ENCODE assay signal across 26 cellular contexts in genomic region chr1:112894010-112894292, GRCh38.
"Had no signal": no experiment of that assay in that cellular context is flagged by ENCODE, and none has a peak within 500 bp of the region (broad histone marks: within the 10 kb centered on the region; RNA-seq: fewer than 3 reads in every experiment).

No MANE protein-coding gene starts in this region.

- H3K4me1 ChIP-seq: colonic mucosa, esophagus muscularis mucosa, foreskin keratinocyte, gastrocnemius medialis, gastroesophageal sphincter, heart left ventricle, heart right ventricle had no signal

- H3K27ac ChIP-seq: colonic mucosa, coronary artery, dorsolateral prefrontal cortex, epithelial cell of prostate, esophagus muscularis mucosa, esophagus squamous epithelium, foreskin keratinocyte, gastrocnemius medialis, gastroesophageal sphincter, heart left ventricle, heart right ventricle had no signal

- H3K27me3 Mint-ChIP-seq: dendritic cell treated with granulocyte-macrophage colony-stimulating factor and Interleukin-4, amounts not matched to agents 40 ng/mL and 50 ng/mL, for 4 days; effector memory CD8-positive, alpha-beta T cell had no signal

- H3K27ac Mint-ChIP-seq: dendritic cell treated with granulocyte-macrophage colony-stimulating factor and Interleukin-4, amounts not matched to agents 40 ng/mL and 50 ng/mL, for 4 days; effector memory CD8-positive, alpha-beta T cell had no signal

- H3K27me3 ChIP-seq: colonic mucosa, dorsolateral prefrontal cortex, esophagus muscularis mucosa, esophagus squamous epithelium, foreskin keratinocyte, gastrocnemius medialis, gastroesophageal sphincter, heart left ventricle, heart right ventricle had no signal

- H3K4me3 Mint-ChIP-seq: dendritic cell treated with granulocyte-macrophage colony-stimulating factor and Interleukin-4, amounts not matched to agents 40 ng/mL and 50 ng/mL, for 4 days; effector memory CD8-positive, alpha-beta T cell had no signal

- H3K9me3 ChIP-seq: colonic mucosa, gastrocnemius medialis had no signal

- H3K36me3 ChIP-seq: colonic mucosa, esophagus muscularis mucosa, esophagus squamous epithelium, gastrocnemius medialis, gastroesophageal sphincter, heart left ventricle, heart right ventricle had no signal

- FAIRE-seq: colon, endometrium, endothelial cell of umbilical vein, frontal cortex had no signal

- H3K4me3 ChIP-seq: colonic mucosa, coronary artery, dorsolateral prefrontal cortex, esophagus muscularis mucosa, esophagus squamous epithelium, gastrocnemius medialis, gastroesophageal sphincter, heart left ventricle, heart right ventricle had no signal

- ATAC-seq: effector memory CD8-positive, alpha-beta T cell; esophagus mucosa; foreskin keratinocyte; gastrocnemius medialis; gastroesophageal sphincter; heart left ventricle had no signal

- DNase-seq: colonic mucosa; cortex of kidney; dermis blood vessel endothelial cell; dorsolateral prefrontal cortex; effector CD4-positive, alpha-beta T cell; effector CD8-positive, alpha-beta T cell; effector memory CD4-positive, alpha-beta T cell; effector memory CD8-positive, alpha-beta T cell; esophagus squamous epithelium; foreskin fibroblast; foreskin keratinocyte; foreskin melanocyte; gastrocnemius medialis; glutamatergic neuron; heart left ventricle; heart right ventricle had no signal
